ENCODE assay signal across 9 cellular contexts in the genomic region with DNA sequence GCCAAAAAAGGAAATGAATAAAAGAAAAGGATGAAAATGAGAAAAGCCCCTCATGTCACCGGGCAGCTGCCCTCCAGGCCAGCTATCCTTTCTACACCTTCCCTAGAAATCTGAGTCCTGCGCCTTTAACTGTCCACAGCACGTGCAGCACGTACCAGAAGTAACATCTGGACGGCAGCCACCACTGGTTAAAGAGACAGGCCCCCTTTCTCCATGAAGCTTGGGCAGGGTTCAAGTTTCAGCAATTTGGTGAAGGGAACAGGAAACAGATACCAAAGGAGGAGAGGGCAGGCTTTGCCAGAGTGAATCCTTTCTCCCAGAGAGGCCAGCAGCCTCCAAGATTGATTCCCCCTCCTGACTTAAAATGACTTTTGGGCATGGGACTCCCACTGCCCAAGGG. TPM values are rescaled to one million over a fixed set of nuclear protein-coding genes. Genes with fewer than 3 reads are reported as not detected.
DNase-seq lines count a peak whose midpoint lies in the region; ATAC-seq and TF ChIP-seq lines count a peak whose summit lies in the region.
"Had no signal": no experiment of that assay in that cellular context is flagged by ENCODE, and none has a peak within 500 bp of the region (broad histone marks: within the 10 kb centered on the region; RNA-seq: fewer than 3 reads in every experiment).

No MANE protein-coding gene starts in this region.

- ATAC-seq in gastrocnemius medialis = peak; percentile 43 to 53
- ATAC-seq in HG03354 (IDR thresholded peaks at IDR 0.05; ENCODE audit: poor library complexity, severe bottlenecking, unreplicated experiment) = no peak

- CTCF ChIA-PET in activated naive CD4-positive, alpha-beta T cell treated with anti-CD3 and anti-CD28 coated beads for 36 hours (lab: Charles Lee) = interaction anchor here (0.6 kb wide), 1 partner anchor 137 kb away, joined by 4 read pairs; no protein-coding TSS in a partner anchor

- DNase-seq in NCI-H2171 treated with DMSO at 0.1 percent for 48 hours (lab: John Stamatoyannopoulos, UW) (peak; percentile 11), NCI-H2171 (lab: John Stamatoyannopoulos, UW) (no peak), RPMI7951 (ENCODE audit: low read depth) (peak; percentile 87), fibroblast of the aortic adventitia (ENCODE audit: low read depth) (peak; percentile 65), gastrocnemius medialis (peak; percentile 77 to 86), H7 (no peak)
- DNase-seq in activated naive CD4-positive, alpha-beta T cell treated with anti-CD3 and anti-CD28 coated beads for 36 hours = no peak

- in situ Hi-C loops in gastrocnemius medialis (cut with MboI; ENCODE audit: low sequenced_read_pairs in 4 of 4) = loop anchor here in 1 of 4 donors (10.0 kb wide), 1 partner anchor 45 kb away; no protein-coding TSS in a partner anchor

- H3K36me3 Mint-ChIP-seq in activated naive CD4-positive, alpha-beta T cell treated with anti-CD3 and anti-CD28 coated beads for 36 hours (ENCODE audit: low read depth) = peaks cover under 1% of the 10 kb centered on the region

- H3K4me1 ChIP-seq in gastrocnemius medialis = peaks cover 35 to 37% of the 10 kb centered on the region in 2 donors

- H3K27me3 Mint-ChIP-seq in activated naive CD4-positive, alpha-beta T cell treated with anti-CD3 and anti-CD28 coated beads for 36 hours (ENCODE audit: low read depth) = no peaks in the 10 kb centered on the region

- H3K27ac ChIP-seq in gastrocnemius medialis = peak overlapping the region; percentile 73 to 79 (median 76)

- H3K4me3 Mint-ChIP-seq in activated naive CD4-positive, alpha-beta T cell treated with anti-CD3 and anti-CD28 coated beads for 36 hours = no peak overlapping the region
- H3K4me3 Mint-ChIP-seq: T-helper 1 cell treated with Interleukin-12 subunit alpha and Interleukin-12 subunit beta and Interleukin-4 antibody, amounts not matched to agents 30 μg/mL and 1 μg/mL, for 36 hours had no signal

- intact Hi-C loops in gastrocnemius medialis (cut with DNase I; ENCODE audit: low total_unique reads) = loop anchor here (5.0 kb wide), 1 partner anchor 52 kb away; a partner anchor contains a TSS
- intact Hi-C loops in activated naive CD4-positive, alpha-beta T cell treated with anti-CD3 and anti-CD28 coated beads for 36 hours (cut with micrococcal nuclease) = no loop called here

- H3K9me3 Mint-ChIP-seq in activated naive CD4-positive, alpha-beta T cell treated with anti-CD3 and anti-CD28 coated beads for 36 hours = no peaks in the 10 kb centered on the region
- H3K9me3 Mint-ChIP-seq: T-helper 1 cell treated with Interleukin-12 subunit alpha and Interleukin-12 subunit beta and Interleukin-4 antibody, amounts not matched to agents 30 μg/mL and 1 μg/mL, for 36 hours had no signal

- no peaks in the 10 kb centered on the region for H3K36me3 ChIP-seq in gastrocnemius medialis
- no peaks in the 10 kb centered on the region for H3K36me3 ChIP-seq in H7 (replicated peaks; ENCODE audit: control insufficient read depth, insufficient read depth, low read length)

- no peaks in the 10 kb centered on the region for H3K9me3 ChIP-seq in gastrocnemius medialis

- H3K27ac Mint-ChIP-seq in activated naive CD4-positive, alpha-beta T cell treated with anti-CD3 and anti-CD28 coated beads for 36 hours = no peak overlapping the region
- H3K27ac Mint-ChIP-seq: T-helper 1 cell treated with Interleukin-12 subunit alpha and Interleukin-12 subunit beta and Interleukin-4 antibody, amounts not matched to agents 30 μg/mL and 1 μg/mL, for 36 hours had no signal

- TF ChIP-seq CTCF in fibroblast of the aortic adventitia (IDR thresholded peaks at IDR 0.05; ENCODE audit: insufficient read depth, low read length) (no peak), gastrocnemius medialis (IDR thresholded peaks at IDR 0.05 in 4 of 5, conservative IDR thresholded peaks at IDR 0.05 in 1 of 5) (no peak)

- peak in 1 of 2 donors; percentile 15 for TF ChIP-seq POLR2A in gastrocnemius medialis (IDR thresholded peaks at IDR 0.05)

- no peaks in the 10 kb centered on the region for H3K27me3 ChIP-seq in gastrocnemius medialis
- no peaks in the 10 kb centered on the region for H3K27me3 ChIP-seq in H7 (ENCODE audit: control insufficient read depth, insufficient read depth, low read length)

- H3K4me3 ChIP-seq in fibroblast of the aortic adventitia (ENCODE audit: low read depth, low read length) = no peak overlapping the region
- H3K4me3 ChIP-seq in gastrocnemius medialis = no peak overlapping the region
- H3K4me3 ChIP-seq in H7 (ENCODE audit: insufficient read depth, low read depth, low read length) = no peak overlapping the region

- peaks cover 12% of the 10 kb centered on the region for H3K4me1 Mint-ChIP-seq in activated naive CD4-positive, alpha-beta T cell treated with anti-CD3 and anti-CD28 coated beads for 36 hours (ENCODE audit: low read depth)

RNA-seq across cellular contexts. Expression of a gene that starts 3.6 kb away (rescaled TPM):
- 53.2 and 58.2 TPM in 2 replicates for total RNA-seq in RPMI7951 (2014; rRNA removed; shearing (Covaris generic))
- total RNA-seq in fibroblast of the aortic adventitia (ENCODE audit: low replicate concordance) (37.8 and 86.9 TPM in 2 replicates), gastrocnemius medialis (100 to 1,000 TPM in 1 of 4 donors, 10 to 100 TPM in 3; 71.0 to 126 (median 85.1) TPM)
- 105 and 113 TPM in 2 replicates for total RNA-seq in H7 (2014; rRNA removed; shearing (Covaris generic))
- 10 to 100 TPM; 16.0 to 17.7 TPM for total RNA-seq in activated naive CD4-positive, alpha-beta T cell treated with anti-CD3 and anti-CD28 coated beads for 36 hours

RNA-seq across cellular contexts. Expression of a gene that starts 4.7 kb away (rescaled TPM):
- total RNA-seq in RPMI7951 (2014; rRNA removed; shearing (Covaris generic)) = 395 and 413 TPM in 2 replicates
- total RNA-seq in fibroblast of the aortic adventitia (ENCODE audit: low replicate concordance) (116 and 123 TPM in 2 replicates), gastrocnemius medialis (10 to 100 TPM; 23.9 to 66.5 (median 54.8) TPM)
- total RNA-seq in H7 (2014; rRNA removed; shearing (Covaris generic)) = 90.7 and 103 TPM in 2 replicates
- total RNA-seq in activated naive CD4-positive, alpha-beta T cell treated with anti-CD3 and anti-CD28 coated beads for 36 hours = 1 to 10 TPM; 6.7 to 9.0 TPM

RNA-seq across cellular contexts. Expression of a gene that starts 50.4 kb away (rescaled TPM):
- 36.0 and 38.9 TPM in 2 replicates for total RNA-seq in RPMI7951 (2014; rRNA removed; shearing (Covaris generic))
- total RNA-seq in fibroblast of the aortic adventitia (ENCODE audit: low replicate concordance) (41.9 and 59.7 TPM in 2 replicates), gastrocnemius medialis (100 to 1,000 TPM; 176 to 282 (median 217) TPM)
- 84.1 and 85.8 TPM in 2 replicates for total RNA-seq in H7 (2014; rRNA removed; shearing (Covaris generic))
- 10 to 100 TPM; 47.4 to 52.3 TPM for total RNA-seq in activated naive CD4-positive, alpha-beta T cell treated with anti-CD3 and anti-CD28 coated beads for 36 hours

Comparison
In these comparisons a context has a peak if more than half of its experiments do, and no peak if none do; other contexts are left out.
1. DNase-seq: peak in NCI-H2171 treated with DMSO at 0.1 percent for 48 hours (single experiment), RPMI7951 (single experiment), fibroblast of the aortic adventitia (single experiment) and gastrocnemius medialis (2 of 2); none in NCI-H2171 (single experiment), H7 (single experiment) and activated naive CD4-positive, alpha-beta T cell treated with anti-CD3 and anti-CD28 coated beads for 36 hours (single experiment).